Comparison of ENCODE assay signal across 16 cellular contexts in genomic region chr5:71653119-71653518, GRCh38.
A peak's percentile ranks its signal among the peaks of the same experiment; 100 is the strongest.
DNase-seq lines count a peak whose midpoint lies in the region; ATAC-seq, FAIRE-seq and TF ChIP-seq lines count a peak whose summit lies in the region.
"Had no signal": no experiment of that assay in that cellular context is flagged by ENCODE, and none has a peak within 500 bp of the region (broad histone marks: within the 10 kb centered on the region; RNA-seq: fewer than 3 reads in every experiment).

No MANE protein-coding gene starts in this region.

- H3K27me3 ChIP-seq in bronchial epithelial cell (ENCODE audit: control insufficient read depth, insufficient read depth, low read length) = no peaks in the 10 kb centered on the region

- peaks cover 62% of the 10 kb centered on the region for H3K36me3 Mint-ChIP-seq in nephron (ENCODE audit: low read depth)
- H3K36me3 Mint-ChIP-seq in activated CD4-positive, alpha-beta memory T cell treated with anti-CD3 and anti-CD28 coated beads for 36 hours = peaks cover 51% of the 10 kb centered on the region

- H3K27ac Mint-ChIP-seq in nephron = peak overlapping the region; percentile 49 to 90 (median 77)
- H3K27ac Mint-ChIP-seq in activated CD4-positive, alpha-beta memory T cell treated with anti-CD3 and anti-CD28 coated beads for 36 hours = no peak overlapping the region
- H3K27ac Mint-ChIP-seq: activated naive CD8-positive, alpha-beta T cell treated with anti-CD3 and anti-CD28 coated beads, Interleukin-2, amount 10 ng/mL, durations not matched to agents 7 days and 5 days had no signal

- no peak for ATAC-seq in GM19328 (IDR thresholded peaks at IDR 0.05; ENCODE audit: unreplicated experiment)
- ATAC-seq: PC-3 had no signal

- CTCF ChIA-PET in activated CD4-positive, alpha-beta memory T cell treated with anti-CD3 and anti-CD28 coated beads for 36 hours (lab: Charles Lee) = interaction anchor here (1.0 kb wide), 1 partner anchor 45 kb away, joined by 3 read pairs; no protein-coding TSS in a partner anchor

- H3K4me3 Mint-ChIP-seq in nephron = peak overlapping the region in 2 of 3 experiments; percentile 0 to 14
- H3K4me3 Mint-ChIP-seq in activated CD4-positive, alpha-beta memory T cell treated with anti-CD3 and anti-CD28 coated beads for 36 hours = no peak overlapping the region
- H3K4me3 Mint-ChIP-seq: activated naive CD8-positive, alpha-beta T cell treated with anti-CD3 and anti-CD28 coated beads, Interleukin-2, amount 10 ng/mL, durations not matched to agents 7 days and 5 days; CD4-positive, alpha-beta memory T cell had no signal

- no peaks in the 10 kb centered on the region for H3K9me3 Mint-ChIP-seq in nephron
- H3K9me3 Mint-ChIP-seq in activated CD4-positive, alpha-beta memory T cell treated with anti-CD3 and anti-CD28 coated beads for 36 hours = no peaks in the 10 kb centered on the region
- H3K9me3 Mint-ChIP-seq: activated naive CD8-positive, alpha-beta T cell treated with anti-CD3 and anti-CD28 coated beads, Interleukin-2, amount 10 ng/mL, durations not matched to agents 7 days and 5 days; CD4-positive, alpha-beta memory T cell had no signal

- POLR2A ChIA-PET in activated CD4-positive, alpha-beta memory T cell treated with anti-CD3 and anti-CD28 coated beads for 36 hours (lab: Charles Lee) = no interaction called here

- intact Hi-C loops in activated CD4-positive, alpha-beta memory T cell treated with anti-CD3 and anti-CD28 coated beads for 36 hours (cut with micrococcal nuclease) = no loop called here

- peaks cover 4% of the 10 kb centered on the region for H3K36me3 ChIP-seq in bronchial epithelial cell (ENCODE audit: control insufficient read depth, insufficient read depth, low read length)

- peak; percentile 44 for DNase-seq in COR-L47 (lab: John Stamatoyannopoulos, UW)
- DNase-seq in NCI-H1417 (lab: John Stamatoyannopoulos, UW) = peak in 2 of 3 experiments; percentile 65 to 90
- DNase-seq in bronchial epithelial cell (ENCODE audit: low read depth) = peak; percentile 5
- no peak for DNase-seq in activated CD4-positive, alpha-beta memory T cell treated with anti-CD3 and anti-CD28 coated beads for 36 hours
- no peak for DNase-seq in SIG-M5 treated with dmso at 0.1 percent for 504 hours (lab: John Stamatoyannopoulos, UW; ENCODE audit: unreplicated experiment)
- no peak for DNase-seq in SW480 (ENCODE audit: low spot score)
- DNase-seq: activated CD8-positive, alpha-beta memory T cell treated with anti-CD3 and anti-CD28 coated beads for 24 hours; activated naive CD8-positive, alpha-beta T cell treated with anti-CD3 and anti-CD28 coated beads, Interleukin-2, amount 10 ng/mL, durations not matched to agents 7 days and 5 days; CD4-positive, alpha-beta memory T cell; effector memory CD4-positive, alpha-beta T cell; NCI-H187; PC-3; stimulated activated CD4-positive, alpha-beta T cell treated with anti-CD3 and anti-CD28 coated beads, Interleukin-15, amount 100 ng/mL, for 24 hours; T-helper 9 cell had no signal

- FAIRE-seq in bronchial epithelial cell (lab: Jason Lieb, UNC) = no peak

- no peaks in the 10 kb centered on the region for H3K27me3 Mint-ChIP-seq in nephron (ENCODE audit: low read depth)
- no peaks in the 10 kb centered on the region for H3K27me3 Mint-ChIP-seq in activated CD4-positive, alpha-beta memory T cell treated with anti-CD3 and anti-CD28 coated beads for 36 hours
- H3K27me3 Mint-ChIP-seq: activated naive CD8-positive, alpha-beta T cell treated with anti-CD3 and anti-CD28 coated beads, Interleukin-2, amount 10 ng/mL, durations not matched to agents 7 days and 5 days; CD4-positive, alpha-beta memory T cell had no signal

- no peak for TF ChIP-seq CTCF in bronchial epithelial cell (IDR thresholded peaks at IDR 0.05; ENCODE audit: insufficient read depth, low read length, severe bottlenecking)
- no peak for TF ChIP-seq CTCF in nephron (IDR thresholded peaks at IDR 0.05; ENCODE audit: unreplicated experiment in 3 of 3)

- H3K4me3 ChIP-seq in bronchial epithelial cell (ENCODE audit: low read depth, low read length) = no peak overlapping the region

- H3K4me1 Mint-ChIP-seq in nephron = peaks cover 5% of the 10 kb centered on the region
- peaks cover 13% of the 10 kb centered on the region for H3K4me1 Mint-ChIP-seq in activated CD4-positive, alpha-beta memory T cell treated with anti-CD3 and anti-CD28 coated beads for 36 hours (ENCODE audit: low read depth)

Comparison
In these comparisons a context has a peak if more than half of its experiments do, and no peak if none do; other contexts are left out.
1. DNase-seq: peak in COR-L47 (single experiment), NCI-H1417 (2 of 3) and bronchial epithelial cell (single experiment); none in activated CD4-positive, alpha-beta memory T cell treated with anti-CD3 and anti-CD28 coated beads for 36 hours (single experiment), SIG-M5 treated with dmso at 0.1 percent for 504 hours (single experiment) and SW480 (single experiment).